ENCODE assay signal across 19 cellular contexts in the genomic region with DNA sequence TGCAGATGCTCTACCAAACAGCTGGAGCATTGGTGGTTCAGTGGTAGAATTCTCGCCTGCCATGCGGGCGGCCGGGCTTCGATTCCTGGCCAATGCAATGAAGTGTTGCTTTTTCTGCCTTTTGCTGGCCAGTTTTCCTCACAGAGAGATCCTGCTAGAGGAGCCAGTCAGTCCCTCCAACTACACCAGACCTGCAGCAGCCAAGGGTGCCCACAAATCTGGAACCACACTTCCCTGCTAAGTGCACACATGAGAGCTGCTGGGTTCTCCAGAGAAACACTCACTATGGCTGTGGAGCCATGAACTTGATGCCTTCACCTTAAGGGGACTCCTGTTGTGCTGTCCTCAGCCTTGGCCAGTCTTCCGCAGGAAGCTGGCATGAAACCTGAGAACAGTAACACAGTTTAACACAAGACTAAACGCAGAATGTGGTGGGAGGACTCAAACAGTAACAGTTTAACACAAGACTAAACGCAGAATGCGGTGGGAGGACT. TPM values are rescaled to one million over a fixed set of nuclear protein-coding genes. Genes with fewer than 3 reads are reported as not detected.
DNase-seq lines count a peak whose midpoint lies in the region; ATAC-seq and TF ChIP-seq lines count a peak whose summit lies in the region.
"Had no signal": no experiment of that assay in that cellular context is flagged by ENCODE, and none has a peak within 500 bp of the region (broad histone marks: within the 10 kb centered on the region; RNA-seq: fewer than 3 reads in every experiment).

No MANE protein-coding gene starts in this region.

- TF ChIP-seq CTCF in WI38 (IDR thresholded peaks at IDR 0.05; ENCODE audit: low read depth, low read length), result no peak
- TF ChIP-seq CTCF in parathyroid adenoma (IDR thresholded peaks at IDR 0.05), result no peak
- TF ChIP-seq CTCF in SK-N-SH (IDR thresholded peaks at IDR 0.05), result no peak

- no peak overlapping the region for H2AFZ ChIP-seq in parathyroid adenoma
- H2AFZ ChIP-seq in SK-N-SH (ENCODE audit: low read depth), result no peak overlapping the region

- no peak for ATAC-seq in GM18873 (IDR thresholded peaks at IDR 0.05; ENCODE audit: low FRiP score, unreplicated experiment)
- ATAC-seq: naive thymus-derived CD8-positive, alpha-beta T cell had no signal

- no peak for TF ChIP-seq RAD21 in SK-N-SH (IDR thresholded peaks at IDR 0.05; ENCODE audit: low read length)

- H3K9me2 ChIP-seq in SK-N-SH, result no peaks in the 10 kb centered on the region

- H3K4me2 ChIP-seq in parathyroid adenoma (ENCODE audit: low read length) (no peak overlapping the region), SK-N-SH (no peak overlapping the region)

- no peaks in the 10 kb centered on the region for H3K36me3 ChIP-seq in parathyroid adenoma (ENCODE audit: control insufficient read depth, insufficient read depth, low read length)
- peaks cover 0 to 29% of the 10 kb centered on the region in 2 experiments for H3K36me3 ChIP-seq in SK-N-SH (replicated peaks in 1 of 2; ENCODE audit: control insufficient read depth in 1 of 2, insufficient read depth in 2 of 2, low read length in 1 of 2)
- H3K36me3 ChIP-seq: breast epithelium had no signal

- no peaks in the 10 kb centered on the region for H3K27me3 ChIP-seq in parathyroid adenoma (ENCODE audit: control insufficient read depth, insufficient read depth, low read length)
- H3K27me3 ChIP-seq in SK-N-SH (ENCODE audit: insufficient read depth), result no peaks in the 10 kb centered on the region
- H3K27me3 ChIP-seq: breast epithelium had no signal

- no peaks in the 10 kb centered on the region for H3F3A ChIP-seq in SK-N-SH (replicated peaks; ENCODE audit: insufficient read depth)

- H4K20me1 ChIP-seq in SK-N-SH (ENCODE audit: insufficient read depth), result peaks cover 15% of the 10 kb centered on the region; the same call in 1 of the 2 replicates

- no peak overlapping the region for H3K9ac ChIP-seq in parathyroid adenoma
- H3K9ac ChIP-seq in SK-N-SH, result no peak overlapping the region

- 96% methylated on average over 9 of the region's 9 CpGs for WGBS in SK-N-SH (ENCODE audit: low lambda C conversion rate)

- H3K9me3 ChIP-seq in parathyroid adenoma (ENCODE audit: control insufficient read depth, low read length) (no peaks in the 10 kb centered on the region), SK-N-SH (no peaks in the 10 kb centered on the region)
- H3K9me3 ChIP-seq: breast epithelium had no signal

- CTCF ChIA-PET in SK-N-SH (lab: Yijun Ruan, JAX), result interaction anchor here (0.8 to 2.0 kb wide), 3 partner anchors 18 to 624 kb away, joined by 3 to 12 read pairs (median 3); no protein-coding TSS in a partner anchor

- peaks cover 16% of the 10 kb centered on the region for H3K79me2 ChIP-seq in parathyroid adenoma
- peaks cover 25% of the 10 kb centered on the region for H3K79me2 ChIP-seq in SK-N-SH (ENCODE audit: insufficient read depth)

- 0 out of 2 replicates have a peak overlapping the region, but pooled peaks have one; percentile 12 for H3K4me3 ChIP-seq in WI38 (ENCODE audit: low read depth, low read length)
- no peak overlapping the region for H3K4me3 ChIP-seq in parathyroid adenoma (ENCODE audit: low read depth, low read length)
- no peak overlapping the region for H3K4me3 ChIP-seq in SK-N-SH (ENCODE audit: low read depth in 2 of 2, low read length in 1 of 2)
- H3K4me3 ChIP-seq: breast epithelium had no signal

- in situ Hi-C loops in KBM-7 (cut with MboI; ENCODE audit: low pct_unique_long_range_greater_than_20kb, low sequenced_read_pairs), result no loop called here

- H3K27ac ChIP-seq in parathyroid adenoma (peak overlapping the region; percentile 51), SK-N-SH (ENCODE audit: low read depth in 2 of 2, low read length in 1 of 2) (no peak overlapping the region)
- H3K27ac ChIP-seq: epithelial cell of prostate had no signal

- H3K4me1 ChIP-seq in parathyroid adenoma, result peaks cover 28% of the 10 kb centered on the region
- H3K4me1 ChIP-seq in SK-N-SH (ENCODE audit: control insufficient read depth in 1 of 2, insufficient read depth in 2 of 2, low read depth in 1 of 2, low read length in 1 of 2), result no peaks in the 10 kb centered on the region
- H3K4me1 ChIP-seq: breast epithelium had no signal

- POLR2A ChIA-PET in SK-N-SH (lab: Yijun Ruan, JAX), result no interaction called here

- DNase-seq in AG08396 (ENCODE audit: low spot score), result peak; percentile 22
- DNase-seq in fibroblast of peridontal ligament (ENCODE audit: extremely low read depth), result peak; percentile 39
- DNase-seq in SK-N-SH, result no peak
- no peak for DNase-seq in KBM-7
- no peak for DNase-seq in stimulated activated CD4-positive, alpha-beta T cell treated with anti-CD3 and anti-CD28 coated beads, Interleukin-4, amount 100 ng/mL, for 4 hours
- DNase-seq: ACHN; activated B cell treated with CpG ODN at 0.5 μM for 24 hours; activated CD8-positive, alpha-beta memory T cell treated with anti-CD3 and anti-CD28 coated beads for 24 hours; activated naive CD8-positive, alpha-beta T cell treated with anti-CD3 and anti-CD28 coated beads for 36 hours; CD4-positive, CD25-positive, alpha-beta regulatory T cell; MM.1S; naive thymus-derived CD8-positive, alpha-beta T cell; NCI-H1694 treated with DMSO at 0.1 percent for 48 hours; stimulated activated naive CD4-positive, alpha-beta T cell had no signal

- no peak for TF ChIP-seq EP300 in SK-N-SH (IDR thresholded peaks at IDR 0.05; ENCODE audit: borderline replicate concordance in 1 of 2, low read depth in 1 of 2, low read length in 1 of 2)

TF ChIP-seq in SK-N-SH, 30 proteins besides CTCF, POLR2A, EP300 and RAD21:
- no peak for TF ChIP-seq USF1 (IDR thresholded peaks at IDR 0.05; ENCODE audit: borderline replicate concordance, low read depth)
- TF ChIP-seq RCOR1 (IDR thresholded peaks at IDR 0.05; ENCODE audit: low read length), result no peak
- no peak for TF ChIP-seq NFIC (IDR thresholded peaks at IDR 0.05; ENCODE audit: borderline replicate concordance)

RNA-seq across cellular contexts. Expression of gene VAC14, which starts 12.2 kb away (rescaled TPM):
- 30.9 and 33.2 TPM in 2 replicates for polyA plus RNA-seq in SK-N-SH (2012; rRNA removed)
- 12.9 and 21.9 TPM in 2 replicates for polyA plus RNA-seq in SK-N-SH (2012; cell fraction: cytosol; rRNA removed)
- polyA plus RNA-seq in SK-N-SH (2012; cell fraction: nucleus; rRNA removed), result 48.4 and 53.9 TPM in 2 replicates

Comparison
In these comparisons a context has a peak if more than half of its experiments do, and no peak if none do; other contexts are left out.
1. DNase-seq: peak in AG08396 (single experiment) and fibroblast of peridontal ligament (single experiment); none in SK-N-SH (single experiment), KBM-7 (single experiment) and stimulated activated CD4-positive, alpha-beta T cell treated with anti-CD3 and anti-CD28 coated beads, Interleukin-4, amount 100 ng/mL, for 4 hours (0 of 2).